ENCODE assay signal across 8 cellular contexts in genomic region chr19:12137541-12137940, GRCh38. TPM values are rescaled to one million over a fixed set of nuclear protein-coding genes. Genes with fewer than 3 reads are reported as not detected.
A peak's percentile ranks its signal among the peaks of the same experiment; 100 is the strongest.
DNase-seq lines count a peak whose midpoint lies in the region; ATAC-seq and TF ChIP-seq lines count a peak whose summit lies in the region.

No MANE protein-coding gene starts in this region.

- intact Hi-C loops in CD4-positive, alpha-beta T cell (cut with DNase I, micrococcal nuclease): no loop called here
- intact Hi-C loops in activated CD4-positive, alpha-beta T cell treated with anti-CD3 and anti-CD28 coated beads, Interleukin-2, amount 10 ng/mL, durations not matched to agents 24 days and 14 days (cut with micrococcal nuclease): no loop called here

- in situ Hi-C loops in GM13976 (cut with MboI; ENCODE audit: low sequenced_read_pairs, unreplicated experiment): no loop called here

- POLR2A ChIA-PET in CD4-positive, alpha-beta T cell (lab: Charles Lee): no interaction called here

- peaks cover 43% of the 10 kb centered on the region for H3K4me1 Mint-ChIP-seq in CD4-positive, alpha-beta T cell (ENCODE audit: low read depth)
- H3K4me1 Mint-ChIP-seq in activated CD4-positive, alpha-beta T cell treated with anti-CD3 and anti-CD28 coated beads, Interleukin-2, amount 10 ng/mL, durations not matched to agents 24 days and 14 days: peaks cover 28% of the 10 kb centered on the region

- H3K9me3 Mint-ChIP-seq in CD4-positive, alpha-beta T cell: peaks cover 4% of the 10 kb centered on the region
- H3K9me3 Mint-ChIP-seq in activated CD4-positive, alpha-beta T cell treated with anti-CD3 and anti-CD28 coated beads, Interleukin-2, amount 10 ng/mL, durations not matched to agents 24 days and 14 days: peaks cover 8% of the 10 kb centered on the region

- H3K27ac ChIP-seq in CD4-positive, alpha-beta T cell (ENCODE audit: low read depth, low read length): no peak overlapping the region

- H3K4me3 Mint-ChIP-seq in CD4-positive, alpha-beta T cell: peak overlapping the region; percentile 76
- H3K4me3 Mint-ChIP-seq in activated CD4-positive, alpha-beta T cell treated with anti-CD3 and anti-CD28 coated beads, Interleukin-2, amount 10 ng/mL, durations not matched to agents 24 days and 14 days: peak overlapping the region; percentile 20

- peak; percentile 30 for ATAC-seq in CD4-positive, alpha-beta T cell (ENCODE audit: poor library complexity)
- no peak for ATAC-seq in GM21576 (IDR thresholded peaks at IDR 0.05; ENCODE audit: unreplicated experiment)
- no peak for ATAC-seq in GM21786 (IDR thresholded peaks at IDR 0.05; ENCODE audit: unreplicated experiment)

- H3K27me3 ChIP-seq in CD4-positive, alpha-beta T cell (ENCODE audit: control insufficient read depth, insufficient read depth, low read length): no peaks in the 10 kb centered on the region

- DNase-seq in CD4-positive, alpha-beta T cell: peak in 4 of 10 experiments; percentile 13 to 39 (median 18)
- DNase-seq in GM13976 (ENCODE audit: low spot score): no peak
- peak; percentile 65 for DNase-seq in activated CD4-positive, alpha-beta T cell treated with anti-CD3 and anti-CD28 coated beads, Interleukin-2, amount 10 ng/mL, durations not matched to agents 24 days and 14 days
- peak; percentile 24 for DNase-seq in left kidney (ENCODE audit: low read depth, low spot score)
- no peak for DNase-seq in islet precursor cell
- no peak for DNase-seq in NCI-H524 (lab: John Stamatoyannopoulos, UW)

- CTCF ChIA-PET in CD4-positive, alpha-beta T cell (lab: Charles Lee): interaction anchor here (0.6 to 2.4 kb wide), 4 partner anchors 10 to 340 kb away, joined by 4 to 7 read pairs (median 5); no protein-coding TSS in a partner anchor

- peak; percentile 38 for TF ChIP-seq CTCF in CD4-positive, alpha-beta T cell (IDR thresholded peaks at IDR 0.05)
- peak; percentile 51 for TF ChIP-seq CTCF in GM13976 (IDR thresholded peaks at IDR 0.05; ENCODE audit: borderline replicate concordance, control extremely low read depth, extremely low read depth, insufficient read depth, missing control alignments)

- peaks cover 19% of the 10 kb centered on the region for H3K9me3 ChIP-seq in CD4-positive, alpha-beta T cell (ENCODE audit: control insufficient read depth, low read length)

- peaks cover 65% of the 10 kb centered on the region for H3K36me3 Mint-ChIP-seq in CD4-positive, alpha-beta T cell (ENCODE audit: low read depth)
- peaks cover 48% of the 10 kb centered on the region for H3K36me3 Mint-ChIP-seq in activated CD4-positive, alpha-beta T cell treated with anti-CD3 and anti-CD28 coated beads, Interleukin-2, amount 10 ng/mL, durations not matched to agents 24 days and 14 days (ENCODE audit: low read depth)

- H3K27me3 Mint-ChIP-seq in CD4-positive, alpha-beta T cell: no peaks in the 10 kb centered on the region
- H3K27me3 Mint-ChIP-seq in activated CD4-positive, alpha-beta T cell treated with anti-CD3 and anti-CD28 coated beads, Interleukin-2, amount 10 ng/mL, durations not matched to agents 24 days and 14 days: no peaks in the 10 kb centered on the region

- H3K27ac Mint-ChIP-seq in CD4-positive, alpha-beta T cell: peak overlapping the region; percentile 2
- H3K27ac Mint-ChIP-seq in activated CD4-positive, alpha-beta T cell treated with anti-CD3 and anti-CD28 coated beads, Interleukin-2, amount 10 ng/mL, durations not matched to agents 24 days and 14 days: no peak overlapping the region

RNA-seq across cellular contexts. Expression of gene ZNF20, which starts 2.6 kb away (rescaled TPM):
- total RNA-seq in CD4-positive, alpha-beta T cell: 1 to 10 TPM; 1.0 to 1.2 TPM
- 2.0 and 2.1 TPM in 2 replicates for total RNA-seq in activated CD4-positive, alpha-beta T cell treated with anti-CD3 and anti-CD28 coated beads, Interleukin-2, amount 10 ng/mL, durations not matched to agents 24 days and 14 days

RNA-seq across cellular contexts. Expression of gene ZNF625, which starts 19.0 kb away (rescaled TPM):
- under 1 TPM; 0.56 to 0.85 TPM for total RNA-seq in CD4-positive, alpha-beta T cell
- total RNA-seq in activated CD4-positive, alpha-beta T cell treated with anti-CD3 and anti-CD28 coated beads, Interleukin-2, amount 10 ng/mL, durations not matched to agents 24 days and 14 days: 3.0 and 3.7 TPM in 2 replicates

RNA-seq across cellular contexts. Expression of gene ZNF136, which starts 25.4 kb away (rescaled TPM):
- 10 to 100 TPM; 40.5 to 45.6 TPM for total RNA-seq in CD4-positive, alpha-beta T cell
- 9.4 and 10.3 TPM in 2 replicates for total RNA-seq in activated CD4-positive, alpha-beta T cell treated with anti-CD3 and anti-CD28 coated beads, Interleukin-2, amount 10 ng/mL, durations not matched to agents 24 days and 14 days

Comparison
In these comparisons a context has a peak if more than half of its experiments do, and no peak if none do; other contexts are left out.
1. DNase-seq: peak in activated CD4-positive, alpha-beta T cell treated with anti-CD3 and anti-CD28 coated beads, Interleukin-2, amount 10 ng/mL, durations not matched to agents 24 days and 14 days (single experiment) and left kidney (single experiment); none in GM13976 (single experiment), islet precursor cell (single experiment) and NCI-H524 (0 of 2).